22 cellular contexts compared by ENCODE assay signal in genomic region chr2:216679658-216680024, GRCh38. TPM values are rescaled to one million over a fixed set of nuclear protein-coding genes. Genes with fewer than 3 reads are reported as not detected.
DNase-seq lines count a peak whose midpoint lies in the region; ATAC-seq and TF ChIP-seq lines count a peak whose summit lies in the region.
"Had no signal": no experiment of that assay in that cellular context is flagged by ENCODE, and none has a peak within 500 bp of the region (broad histone marks: within the 10 kb centered on the region; RNA-seq: fewer than 3 reads in every experiment).

No MANE protein-coding gene starts in this region.

- H3K36me3 Mint-ChIP-seq in neural progenitor cell: peaks cover 20% of the 10 kb centered on the region
- H3K36me3 Mint-ChIP-seq: IgD-negative memory B cell had no signal

- peaks cover 30% of the 10 kb centered on the region for H3K4me1 Mint-ChIP-seq in neural progenitor cell
- H3K4me1 Mint-ChIP-seq: activated B cell treated with CpG ODN at 0.5 μM for 24 hours, IgD-negative memory B cell had no signal

- H3K79me2 ChIP-seq in neural progenitor cell (ENCODE audit: low read depth): no peaks in the 10 kb centered on the region

- TF ChIP-seq POLR2A in transverse colon (IDR thresholded peaks at IDR 0.05) (no peak), erythroblast (IDR thresholded peaks at IDR 0.05; ENCODE audit: low read length) (no peak)

- H3K4me2 ChIP-seq in neural progenitor cell: no peak overlapping the region

- no peaks in the 10 kb centered on the region for H3K4me1 ChIP-seq in neural progenitor cell
- peaks cover 19 to 44% (median 27%) of the 10 kb centered on the region in 4 donors for H3K4me1 ChIP-seq in transverse colon
- H3K4me1 ChIP-seq: right lobe of liver had no signal

- no peak overlapping the region for H2AFZ ChIP-seq in neural progenitor cell (replicated peaks)

- H3K4me3 ChIP-seq in neural progenitor cell (no peak overlapping the region), transverse colon (no peak overlapping the region)
- H3K4me3 ChIP-seq: right lobe of liver, SJSA1 had no signal

- H3K9me3 Mint-ChIP-seq in neural progenitor cell: no peaks in the 10 kb centered on the region
- H3K9me3 Mint-ChIP-seq: activated B cell treated with CpG ODN at 0.5 μM for 24 hours; activated naive CD8-positive, alpha-beta T cell treated with anti-CD3 and anti-CD28 coated beads, Interleukin-2, amount 50 U/mL, for 24 hours; activated T-helper 17 cell treated with anti-CD3 and anti-CD28 coated beads, Interleukin-2, amount 50 U/mL, for 72 hours; T-helper 2 cell treated with Interferon-gamma antibody and Interleukin-4, amounts not matched to agents 5 μg/mL and 100 μg/mL, for 36 hours had no signal

- no peak overlapping the region for H3K4me3 Mint-ChIP-seq in neural progenitor cell
- H3K4me3 Mint-ChIP-seq: activated B cell treated with CpG ODN at 0.5 μM for 24 hours; activated naive CD8-positive, alpha-beta T cell treated with anti-CD3 and anti-CD28 coated beads, Interleukin-2, amount 50 U/mL, for 24 hours; activated T-helper 17 cell treated with anti-CD3 and anti-CD28 coated beads, Interleukin-2, amount 50 U/mL, for 72 hours; IgD-negative memory B cell; T-helper 2 cell treated with Interferon-gamma antibody and Interleukin-4, amounts not matched to agents 5 μg/mL and 100 μg/mL, for 36 hours had no signal

- H3K9me3 ChIP-seq in neural progenitor cell (ENCODE audit: low read depth) (no peaks in the 10 kb centered on the region), transverse colon (no peaks in the 10 kb centered on the region)
- H3K9me3 ChIP-seq: right lobe of liver, SJSA1 had no signal

- TF ChIP-seq CTCF in neural progenitor cell (IDR thresholded peaks at IDR 0.05): no peak
- no peak for TF ChIP-seq CTCF in transverse colon (IDR thresholded peaks at IDR 0.05)

- H3K9ac ChIP-seq in neural progenitor cell: no peak overlapping the region

- no peak for TF ChIP-seq EP300 in transverse colon (IDR thresholded peaks at IDR 0.05; ENCODE audit: low read depth)

- in situ Hi-C loops in transverse colon (cut with MboI; ENCODE audit: low pct_ligation_motif_present in 1 of 4, low pct_unique_long_range_greater_than_20kb in 1 of 4, low sequenced_read_pairs in 3 of 4): loop anchor here (10.0 to 25.0 kb wide), 6 partner anchors 483 to 1035 kb away; no protein-coding TSS in a partner anchor

- H3K27ac ChIP-seq in cingulate gyrus (ENCODE audit: low read depth, low read length) (peak overlapping the region; percentile 24), neural progenitor cell (no peak overlapping the region), transverse colon (peak overlapping the region; percentile 53 to 86 (median 73))
- H3K27ac ChIP-seq: foreskin keratinocyte, right lobe of liver, SJSA1 had no signal

- peaks cover 4% of the 10 kb centered on the region for H3K27me3 Mint-ChIP-seq in neural progenitor cell (ENCODE audit: insufficient read depth, low read depth)

- DNase-seq in left ventricle myocardium superior (peak; percentile 90), neural progenitor cell (ENCODE audit: low spot score) (no peak), transverse colon (no peak), NCI-H128 (lab: John Stamatoyannopoulos, UW; ENCODE audit: unreplicated experiment) (no peak), erythroblast (lab: John Stamatoyannopoulos, UW) (no peak)
- DNase-seq in activated CD8-positive, alpha-beta memory T cell treated with anti-CD3 and anti-CD28 coated beads, Interleukin-2, amount 50 U/mL, for 48 hours: no peak
- DNase-seq: activated B cell treated with CpG ODN at 0.5 μM for 24 hours; activated naive CD8-positive, alpha-beta T cell treated with anti-CD3 and anti-CD28 coated beads, Interleukin-2, amount 50 U/mL, for 24 hours; AML-193; Calu3; cerebellar nuclear complex; NCI-H2107; right lobe of liver; stimulated activated CD4-positive, alpha-beta T cell treated with anti-CD3 and anti-CD28 coated beads, Interleukin-2, amount 100 ng/mL, for 48 hours had no signal

- intact Hi-C loops in left ventricle myocardium superior (cut with micrococcal nuclease): loop anchor here (5.0 kb wide), 1 partner anchor 1033 kb away; no protein-coding TSS in a partner anchor
- intact Hi-C loops in transverse colon (cut with DNase I; ENCODE audit: low total_unique reads): no loop called here

- no peaks in the 10 kb centered on the region for H3F3A ChIP-seq in neural progenitor cell (ENCODE audit: low read depth)

- peak; percentile 80 for ATAC-seq in left ventricle myocardium superior
- no peak for ATAC-seq in GM21360 (IDR thresholded peaks at IDR 0.05; ENCODE audit: unreplicated experiment)
- ATAC-seq: activated naive CD8-positive, alpha-beta T cell treated with anti-CD3 and anti-CD28 coated beads, Interleukin-2, amount 50 U/mL, for 24 hours; activated T-helper 17 cell treated with anti-CD3 and anti-CD28 coated beads, Interleukin-2, amount 50 U/mL, for 72 hours; foreskin keratinocyte had no signal

- H3K27ac Mint-ChIP-seq in neural progenitor cell: peak overlapping the region; percentile 46
- H3K27ac Mint-ChIP-seq: activated B cell treated with CpG ODN at 0.5 μM for 24 hours; activated naive CD8-positive, alpha-beta T cell treated with anti-CD3 and anti-CD28 coated beads, Interleukin-2, amount 50 U/mL, for 24 hours; activated T-helper 17 cell treated with anti-CD3 and anti-CD28 coated beads, Interleukin-2, amount 50 U/mL, for 72 hours; IgD-negative memory B cell; T-helper 2 cell treated with Interferon-gamma antibody and Interleukin-4, amounts not matched to agents 5 μg/mL and 100 μg/mL, for 36 hours had no signal

- H3K27me3 ChIP-seq in neural progenitor cell: no peaks in the 10 kb centered on the region
- H3K27me3 ChIP-seq in transverse colon: no peaks in the 10 kb centered on the region
- H3K27me3 ChIP-seq: right lobe of liver, SJSA1 had no signal

- peaks cover 6% of the 10 kb centered on the region for H3K36me3 ChIP-seq in neural progenitor cell
- peaks cover 0 to 4% (median 0%) of the 10 kb centered on the region in 4 donors for H3K36me3 ChIP-seq in transverse colon
- H3K36me3 ChIP-seq: right lobe of liver, SJSA1 had no signal

- WGBS in transverse colon (ENCODE audit: low coverage in 1 of 2), 2 donors: 64 to 65% methylated on average over 4 to 14 of the region's 14 CpGs

- H4K20me1 ChIP-seq in neural progenitor cell (ENCODE audit: low read depth): peaks cover 71% of the 10 kb centered on the region

RNA-seq across cellular contexts. Expression of gene IGFBP5, which starts 15.7 kb away (rescaled TPM):
- total RNA-seq in left ventricle myocardium superior: 156 TPM
- total RNA-seq in neural progenitor cell (ENCODE audit: low replicate concordance): 150 and 249 TPM in 2 replicates
- total RNA-seq in transverse colon: 100 to 1,000 TPM; 146 to 263 (median 190) TPM
- total RNA-seq: activated B cell treated with CpG ODN at 0.5 μM for 24 hours; activated T-helper 17 cell treated with anti-CD3 and anti-CD28 coated beads, Interleukin-2, amount 50 U/mL, for 72 hours; OCI-LY7 had no signal

RNA-seq across cellular contexts. Expression of gene IGFBP2, which starts 46.4 kb away (rescaled TPM):
- total RNA-seq in left ventricle myocardium superior: 50.7 TPM
- 371 and 935 TPM in 2 replicates for total RNA-seq in neural progenitor cell (ENCODE audit: low replicate concordance)
- 100 to 1,000 TPM in 2 of 4 donors, 10 to 100 TPM in 2; 10.5 to 155 (median 101) TPM for total RNA-seq in transverse colon
- total RNA-seq: activated B cell treated with CpG ODN at 0.5 μM for 24 hours had no signal
